ENCODE assay signal across 9 cellular contexts in genomic region chr16:3608976-3609375, GRCh38. TPM values are rescaled to one million over a fixed set of nuclear protein-coding genes. Genes with fewer than 3 reads are reported as not detected.
DNase-seq lines count a peak whose midpoint lies in the region; FAIRE-seq and TF ChIP-seq lines count a peak whose summit lies in the region.
"Not testable (repeated sequence)": the region's sequence is repeated elsewhere in the genome, so short reads cannot be mapped to it uniquely, and the experiment has no call there.
"Had no signal": no experiment of that assay in that cellular context is flagged by ENCODE, and none has a peak within 500 bp of the region (broad histone marks: within the 10 kb centered on the region; RNA-seq: fewer than 3 reads in every experiment).

No MANE protein-coding gene starts in this region.

- dilution Hi-C loops in endothelial cell of umbilical vein (cut with MboI; ENCODE audit: extremely low pct_ligation_motif_present, low sequenced_read_pairs): not testable (repeated sequence)

- H3K27ac Mint-ChIP-seq in brain: not testable (repeated sequence)

- CTCF ChIA-PET in endothelial cell of umbilical vein (lab: Charles Lee): not testable (repeated sequence)

- intact Hi-C loops in endothelial cell of umbilical vein (cut with micrococcal nuclease); posterior vena cava (cut with DNase I): not testable (repeated sequence)

- not testable (repeated sequence) for FAIRE-seq in endothelial cell of umbilical vein (lab: Jason Lieb, UNC)

- not testable (repeated sequence) for TF ChIP-seq POLR2A in endothelial cell of umbilical vein (IDR thresholded peaks at IDR 0.05; ENCODE audit: low read depth, low read length)

- DNase-seq in endothelial cell of umbilical vein (ENCODE audit: low read depth, low spot score): not testable (repeated sequence)
- DNase-seq in mesenteric fat pad (ENCODE audit: low spot score): peak; percentile 51
- peak; percentile 72 for DNase-seq in posterior vena cava (ENCODE audit: low spot score)

- peaks cover 74% of the 10 kb centered on the region for H3K36me3 ChIP-seq in DOHH2 (ENCODE audit: control insufficient read depth, low read length)
- H3K36me3 ChIP-seq in SU-DHL-6 (ENCODE audit: low read length); endothelial cell of umbilical vein (ENCODE audit: control insufficient read depth in 2 of 2, extremely low read depth in 1 of 2, insufficient read depth in 2 of 2, low read length in 2 of 2): not testable (repeated sequence)

- H4K20me1 ChIP-seq in DOHH2 (ENCODE audit: control insufficient read depth, insufficient read depth, low read depth, low read length); SU-DHL-6 (ENCODE audit: low read depth, low read length); endothelial cell of umbilical vein (replicated peaks; ENCODE audit: control insufficient read depth, extremely low read depth, insufficient read depth, low read length): not testable (repeated sequence)

- not testable (repeated sequence) for TF ChIP-seq CTCF in DOHH2 (IDR thresholded peaks at IDR 0.05; ENCODE audit: low read depth, low read length, poor library complexity, severe bottlenecking); SU-DHL-6 (IDR thresholded peaks at IDR 0.05; ENCODE audit: insufficient read depth, low read length, poor library complexity, severe bottlenecking); brain (conservative IDR thresholded peaks at IDR 0.05); endothelial cell of umbilical vein (IDR thresholded peaks at IDR 0.05; ENCODE audit: extremely low read depth in 1 of 2, insufficient read depth in 1 of 2, low read depth in 1 of 2, low read length in 2 of 2)

- H3K9me1 ChIP-seq in endothelial cell of umbilical vein (replicated peaks; ENCODE audit: control insufficient read depth, extremely low read depth, insufficient read depth, low read length): not testable (repeated sequence)

- H3K36me3 Mint-ChIP-seq in brain: peaks cover 24% of the 10 kb centered on the region

- H3K9ac ChIP-seq in SU-DHL-6 (ENCODE audit: low read length): peak overlapping the region; percentile 48; the same call in 1 of the 2 replicates
- not testable (repeated sequence) for H3K9ac ChIP-seq in endothelial cell of umbilical vein (replicated peaks; ENCODE audit: extremely low read depth, insufficient read depth, low read length)

- H3K4me3 ChIP-seq in DOHH2 (ENCODE audit: low read length) (peak overlapping the region; percentile 68), SU-DHL-6 (ENCODE audit: insufficient read depth, low read length, poor library complexity, severe bottlenecking) (peak overlapping the region; percentile 41)
- not testable (repeated sequence) for H3K4me3 ChIP-seq in endothelial cell of umbilical vein (replicated peaks in 1 of 3; ENCODE audit: insufficient read depth in 1 of 3, low read depth in 1 of 3, low read length in 3 of 3)

- TSS peak; percentile 18 for BruUV-seq in endothelial cell of umbilical vein (replicated peaks; lab: Mats Ljungman, UMichigan)

- not testable (repeated sequence) for H3K27me3 ChIP-seq in DOHH2 (ENCODE audit: control insufficient read depth, low read length); SU-DHL-6 (ENCODE audit: low read length); endothelial cell of umbilical vein (ENCODE audit: control insufficient read depth in 2 of 2, insufficient read depth in 2 of 2, low read length in 2 of 2)

- peak overlapping the region in 3 of 5 experiments; percentile 24 to 48 (median 26) for H3K4me3 Mint-ChIP-seq in brain

- not testable (repeated sequence) for H2AFZ ChIP-seq in SU-DHL-6 (ENCODE audit: low read depth, low read length, severe bottlenecking); endothelial cell of umbilical vein (ENCODE audit: low read depth, low read length)

- not testable (repeated sequence) for H3K9me3 Mint-ChIP-seq in brain

- peaks cover 56% of the 10 kb centered on the region for H3K4me1 ChIP-seq in DOHH2 (ENCODE audit: control insufficient read depth, low read length)
- H3K4me1 ChIP-seq in endothelial cell of umbilical vein (ENCODE audit: control insufficient read depth, extremely low read depth, insufficient read depth, low read length): not testable (repeated sequence)

- H3K27ac ChIP-seq in DOHH2 (ENCODE audit: low read depth, low read length) (peak overlapping the region; percentile 86), SU-DHL-6 (ENCODE audit: low read depth, low read length) (peak overlapping the region; percentile 85)
- not testable (repeated sequence) for H3K27ac ChIP-seq in endothelial cell of umbilical vein (ENCODE audit: insufficient read depth, low read depth, low read length)

- peaks cover 15% of the 10 kb centered on the region for H3K27me3 Mint-ChIP-seq in brain

- H3K4me2 ChIP-seq in DOHH2 (ENCODE audit: low read length) (peak overlapping the region; percentile 78), SU-DHL-6 (ENCODE audit: low read depth, low read length, poor library complexity, severe bottlenecking) (peak overlapping the region; percentile 82)
- H3K4me2 ChIP-seq in endothelial cell of umbilical vein (ENCODE audit: insufficient read depth, low read length): not testable (repeated sequence)

- H3K79me2 ChIP-seq in DOHH2 (ENCODE audit: control insufficient read depth, low read length) (peaks cover 77% of the 10 kb centered on the region), SU-DHL-6 (ENCODE audit: insufficient read depth, low read length) (peaks cover 57% of the 10 kb centered on the region), endothelial cell of umbilical vein (ENCODE audit: control insufficient read depth, insufficient read depth, low read length) (peaks cover 20% of the 10 kb centered on the region)

- peaks cover 26% of the 10 kb centered on the region for H3F3A ChIP-seq in DOHH2 (ENCODE audit: control insufficient read depth, insufficient read depth)
- peaks cover 40% of the 10 kb centered on the region for H3F3A ChIP-seq in SU-DHL-6 (ENCODE audit: insufficient read depth)

- not testable (repeated sequence) for H3K9me2 ChIP-seq in DOHH2 (replicated peaks; ENCODE audit: control insufficient read depth, low read length); SU-DHL-6 (replicated peaks; ENCODE audit: insufficient read depth, low read length)

- peaks cover 45% of the 10 kb centered on the region for H3K4me1 Mint-ChIP-seq in brain

- not testable (repeated sequence) for H3K9me3 ChIP-seq in DOHH2 (ENCODE audit: control insufficient read depth, insufficient read depth, low read length); SU-DHL-6 (ENCODE audit: insufficient read depth, low read length); endothelial cell of umbilical vein (replicated peaks; ENCODE audit: control insufficient read depth, insufficient read depth, low read length)

- POLR2A ChIA-PET in endothelial cell of umbilical vein (lab: Charles Lee): not testable (repeated sequence)

RNA-seq across cellular contexts. Expression of gene SLX4, which starts 2.4 kb away (rescaled TPM):
- polyA plus RNA-seq in brain (ENCODE audit: insufficient read depth, low read depth, low replicate concordance): 6.3 TPM
- 8.9 and 9.3 TPM in 2 replicates for total RNA-seq in endothelial cell of umbilical vein
- polyA plus RNA-seq in endothelial cell of umbilical vein: 2.8 and 2.9 TPM in 2 replicates
- polyA plus RNA-seq in endothelial cell of umbilical vein (2011; cell fraction: cytosol; rRNA removed): 1.6 and 2.0 TPM in 2 replicates
- 10.2 and 10.9 TPM in 2 replicates for polyA plus RNA-seq in endothelial cell of umbilical vein (2011; cell fraction: nucleus; rRNA removed)
- 3.6 and 4.5 TPM in 2 replicates for polyA plus RNA-seq in endothelial cell of umbilical vein (2012)
- polyA minus RNA-seq in endothelial cell of umbilical vein: 3.2 and 5.1 TPM in 2 replicates
- 2.2 TPM for polyA minus RNA-seq in endothelial cell of umbilical vein (2011; cell fraction: cytosol; rRNA and poly(A)+ RNA removed)
- polyA minus RNA-seq in endothelial cell of umbilical vein (2011; cell fraction: nucleus; rRNA and poly(A)+ RNA removed): 6.3 and 7.2 TPM in 2 replicates
- 4.4 TPM for total RNA-seq in mesenteric fat pad
- total RNA-seq in posterior vena cava: 1 to 10 TPM; 4.5 to 4.9 TPM

RNA-seq across cellular contexts. Expression of gene NLRC3, which starts 31.8 kb away (rescaled TPM):
- 0.14 TPM for polyA plus RNA-seq in brain (ENCODE audit: insufficient read depth, low read depth, low replicate concordance)
- total RNA-seq in endothelial cell of umbilical vein: 3.4 and 8.2 TPM in 2 replicates
- 0.84 and 0.96 TPM in 2 replicates for polyA plus RNA-seq in endothelial cell of umbilical vein
- 0.87 and 0.93 TPM in 2 replicates for polyA plus RNA-seq in endothelial cell of umbilical vein (2011; cell fraction: cytosol; rRNA removed)
- 2.1 and 3.1 TPM in 2 replicates for polyA plus RNA-seq in endothelial cell of umbilical vein (2011; cell fraction: nucleus; rRNA removed)
- polyA plus RNA-seq in endothelial cell of umbilical vein (2012): 0.48 and 0.75 TPM in 2 replicates
- 1.8 and 3.2 TPM in 2 replicates for polyA minus RNA-seq in endothelial cell of umbilical vein
- polyA minus RNA-seq in endothelial cell of umbilical vein (2011; cell fraction: cytosol; rRNA and poly(A)+ RNA removed): not detected
- 1.5 and 1.8 TPM in 2 replicates for polyA minus RNA-seq in endothelial cell of umbilical vein (2011; cell fraction: nucleus; rRNA and poly(A)+ RNA removed)
- 1.2 TPM for total RNA-seq in mesenteric fat pad
- total RNA-seq in posterior vena cava: 1 to 10 TPM in 1 of 2 donors, under 1 TPM in 1; 0.81 to 1.0 TPM
- total RNA-seq: G401, HFFc6 had no signal
- polyA plus RNA-seq: BJ had no signal

RNA-seq across cellular contexts. Expression of gene DNASE1, which starts 45.5 kb away (rescaled TPM):
- polyA plus RNA-seq in brain (ENCODE audit: insufficient read depth, low read depth, low replicate concordance) (8.3 TPM), endothelial cell of umbilical vein (11.1 and 16.2 TPM in 2 replicates)
- total RNA-seq in endothelial cell of umbilical vein (12.2 and 13.5 TPM in 2 replicates), mesenteric fat pad (4.3 TPM), posterior vena cava (1 to 10 TPM; 4.0 to 6.2 TPM)
- polyA plus RNA-seq in endothelial cell of umbilical vein (2011; cell fraction: cytosol; rRNA removed): 6.4 and 8.0 TPM in 2 replicates
- polyA plus RNA-seq in endothelial cell of umbilical vein (2011; cell fraction: nucleus; rRNA removed): 38.4 and 49.4 TPM in 2 replicates
- polyA plus RNA-seq in endothelial cell of umbilical vein (2012): 5.3 and 8.5 TPM in 2 replicates
- polyA minus RNA-seq in endothelial cell of umbilical vein: 32.7 and 38.0 TPM in 2 replicates
- 1.1 TPM for polyA minus RNA-seq in endothelial cell of umbilical vein (2011; cell fraction: cytosol; rRNA and poly(A)+ RNA removed)
- polyA minus RNA-seq in endothelial cell of umbilical vein (2011; cell fraction: nucleus; rRNA and poly(A)+ RNA removed): 24.5 and 37.3 TPM in 2 replicates
